In the genomic region with DNA sequence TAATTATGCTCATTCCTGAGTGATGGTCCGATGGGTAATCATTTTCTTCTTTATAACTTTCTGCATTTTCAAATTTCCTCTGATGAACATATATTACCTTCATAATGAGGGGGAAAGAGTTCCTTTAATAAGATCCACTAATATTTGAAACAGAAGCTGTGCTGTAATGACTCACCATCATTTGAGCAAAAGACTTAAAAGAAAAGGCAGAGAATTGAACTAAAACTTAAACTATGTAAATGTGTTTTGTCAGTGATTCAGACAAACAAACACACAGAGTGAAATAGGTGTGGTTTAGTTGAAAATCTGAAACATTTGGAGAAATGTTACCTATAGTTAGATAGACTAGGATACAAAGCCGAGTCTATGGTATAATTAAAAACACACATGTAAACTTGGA, we compare ENCODE assay signal across 26 cellular contexts.
A peak's percentile ranks its signal among the peaks of the same experiment; 100 is the strongest.
DNase-seq lines count a peak whose midpoint lies in the region; ATAC-seq, FAIRE-seq and TF ChIP-seq lines count a peak whose summit lies in the region.
"Had no signal": no experiment of that assay in that cellular context is flagged by ENCODE, and none has a peak within 500 bp of the region (broad histone marks: within the 10 kb centered on the region; RNA-seq: fewer than 3 reads in every experiment).

No MANE protein-coding gene starts in this region.

- no CpG with 5 or more reads among the region's 2 CpGs for whole genome bisulfite sequencing in neuronal stem cell (ENCODE audit: extremely low coverage in 2 of 2, insufficient read length in 2 of 2, insufficient replicate concordance in 1 of 2), 2 donors

- no peaks in the 10 kb centered on the region for H3K79me2 ChIP-seq in OCI-LY3 (ENCODE audit: low read length)

- ATAC-seq in central memory CD8-positive, alpha-beta T cell (replicated peaks; ENCODE audit: extremely low read depth, poor library complexity, severe bottlenecking) = no peak
- no peak for ATAC-seq in GM18502 (IDR thresholded peaks at IDR 0.05; ENCODE audit: poor library complexity, unreplicated experiment)
- ATAC-seq in activated T-cell treated with anti-CD3 and anti-CD28 coated beads, Interleukin-2, amount 50 U/mL, for 4 hours = no peak
- ATAC-seq: GM23338 had no signal

- H3K9ac ChIP-seq in OCI-LY3 (ENCODE audit: low read length) (no peak overlapping the region), neuronal stem cell (ENCODE audit: low read depth, low read length, poor library complexity) (no peak overlapping the region)

- H3K36me3 ChIP-seq in OCI-LY3 (replicated peaks; ENCODE audit: low read depth, low read length) (peaks cover 4% of the 10 kb centered on the region), neuronal stem cell (replicated peaks in 1 of 2; ENCODE audit: control insufficient read depth in 2 of 2, insufficient read depth in 2 of 2, low read length in 2 of 2) (peaks cover 0 to 21% of the 10 kb centered on the region in 2 donors)
- H3K36me3 ChIP-seq: HAP-1 had no signal

- H2BK120ac ChIP-seq in neuronal stem cell (ENCODE audit: low read depth, low read length) = no peak overlapping the region

- H3K27ac ChIP-seq in OCI-LY3 (ENCODE audit: low read length) (no peak overlapping the region), neuronal stem cell (replicated peaks; ENCODE audit: low read length) (no peak overlapping the region)
- H3K27ac ChIP-seq: PC-9 had no signal

- H3K36me3 Mint-ChIP-seq in central memory CD8-positive, alpha-beta T cell (ENCODE audit: insufficient read depth) = peaks cover 9% of the 10 kb centered on the region
- peaks cover 31% of the 10 kb centered on the region for H3K36me3 Mint-ChIP-seq in activated T-cell treated with anti-CD3 and anti-CD28 coated beads, Interleukin-2, amount 50 U/mL, for 4 hours (ENCODE audit: insufficient read depth)

- peak overlapping the region; percentile 32 for H3K27ac Mint-ChIP-seq in central memory CD8-positive, alpha-beta T cell (ENCODE audit: low read depth)
- H3K27ac Mint-ChIP-seq: GM23338 had no signal

- no peak overlapping the region for H3K23ac ChIP-seq in neuronal stem cell (ENCODE audit: low read depth, low read length, poor library complexity)

- H2BK12ac ChIP-seq in neuronal stem cell (ENCODE audit: low read length) = no peak overlapping the region

- H3K4me3 Mint-ChIP-seq in central memory CD8-positive, alpha-beta T cell = no peak overlapping the region
- H3K4me3 Mint-ChIP-seq in activated T-cell treated with anti-CD3 and anti-CD28 coated beads, Interleukin-2, amount 50 U/mL, for 4 hours = no peak overlapping the region
- H3K4me3 Mint-ChIP-seq: CD8-positive, alpha-beta memory T cell; GM23338 had no signal

- 0 out of 2 replicates have a peak, but pooled peaks cover 3% of the 10 kb centered on the region for H3K9me3 ChIP-seq in OCI-LY3 (ENCODE audit: insufficient read depth, low read length)
- no peaks in the 10 kb centered on the region for H3K9me3 ChIP-seq in neuronal stem cell (replicated peaks in 1 of 2; ENCODE audit: control insufficient read depth in 2 of 2, insufficient read depth in 1 of 2, low read depth in 1 of 2, low read length in 2 of 2)
- H3K9me3 ChIP-seq: HAP-1, MG63 had no signal

- no peaks in the 10 kb centered on the region for H3K9me3 Mint-ChIP-seq in central memory CD8-positive, alpha-beta T cell
- no peaks in the 10 kb centered on the region for H3K9me3 Mint-ChIP-seq in activated T-cell treated with anti-CD3 and anti-CD28 coated beads, Interleukin-2, amount 50 U/mL, for 4 hours
- H3K9me3 Mint-ChIP-seq: CD8-positive, alpha-beta memory T cell; GM23338 had no signal

- H3K18ac ChIP-seq in neuronal stem cell (ENCODE audit: low read length) = no peak overlapping the region

- H3K27me3 ChIP-seq in OCI-LY3 (ENCODE audit: low read depth, low read length) (no peaks in the 10 kb centered on the region), neuronal stem cell (ENCODE audit: control insufficient read depth in 3 of 3, insufficient read depth in 3 of 3, low read depth in 1 of 3, low read length in 3 of 3) (no peaks in the 10 kb centered on the region)
- H3K27me3 ChIP-seq: MG63 had no signal

- H2AFZ ChIP-seq in OCI-LY3 (ENCODE audit: low read depth, low read length) = no peak overlapping the region
- H2AFZ ChIP-seq in neuronal stem cell (ENCODE audit: low read length) = no peak overlapping the region
- H2AFZ ChIP-seq: GM23338, PC-9 had no signal

- no peak for TF ChIP-seq CTCF in OCI-LY3 (IDR thresholded peaks at IDR 0.05; ENCODE audit: low read depth, low read length)

- no peak overlapping the region for H2AK5ac ChIP-seq in neuronal stem cell (ENCODE audit: low read depth, low read length)

- peak; percentile 39 for FAIRE-seq in GM18507 (lab: Jason Lieb, UNC)

- H3K4me1 Mint-ChIP-seq in central memory CD8-positive, alpha-beta T cell = peaks cover 46% of the 10 kb centered on the region
- H3K4me1 Mint-ChIP-seq in activated T-cell treated with anti-CD3 and anti-CD28 coated beads, Interleukin-2, amount 50 U/mL, for 4 hours (ENCODE audit: low read depth) = peaks cover 35% of the 10 kb centered on the region
- H3K4me1 Mint-ChIP-seq: GM23338 had no signal

- no peak overlapping the region for H4K91ac ChIP-seq in neuronal stem cell (ENCODE audit: low read depth, low read length, poor library complexity)

- H3K14ac ChIP-seq in neuronal stem cell (ENCODE audit: low read length) = no peak overlapping the region

- H3K79me1 ChIP-seq in neuronal stem cell (ENCODE audit: low read depth, low read length) = no peaks in the 10 kb centered on the region

- no peaks in the 10 kb centered on the region for H4K20me1 ChIP-seq in OCI-LY3 (ENCODE audit: insufficient read depth, low read length)

- no peak overlapping the region for H2BK15ac ChIP-seq in neuronal stem cell (ENCODE audit: low read length)

- H4K8ac ChIP-seq in neuronal stem cell (ENCODE audit: low read depth, low read length) = no peak overlapping the region

- no peak overlapping the region for H3K4ac ChIP-seq in neuronal stem cell (ENCODE audit: low read length)

- no peak overlapping the region for H3K4me3 ChIP-seq in OCI-LY3 (ENCODE audit: low read length)
- no peak overlapping the region for H3K4me3 ChIP-seq in neuronal stem cell (ENCODE audit: low read length in 2 of 2)
- H3K4me3 ChIP-seq: GM23338, HAP-1, MG63, PC-9 had no signal

- no peak for DNase-seq in GM18507 (ENCODE audit: extremely low spot score, insufficient read length, low read depth)
- no peak for DNase-seq in central memory CD8-positive, alpha-beta T cell (ENCODE audit: low spot score in 2 of 2)
- DNase-seq in iris pigment epithelial cell (ENCODE audit: low read depth) = peak; percentile 31
- no peak for DNase-seq in neuronal stem cell (ENCODE audit: low spot score)
- no peak for DNase-seq in activated T-cell treated with anti-CD3 and anti-CD28 coated beads, Interleukin-2, amount 50 U/mL, for 4 hours
- no peak for DNase-seq in hippocampal formation (lab: John Stamatoyannopoulos, UW)
- DNase-seq: AML-193; C1 segment of cervical spinal cord; CD8-positive, alpha-beta memory T cell; DMS53; EL; GF-D8; Kasumi-1; MG63; NCI-H1417; NCI-H1694 treated with DMSO at 0.1 percent for 48 hours; NCI-H2081 treated with DMSO at 0.1 percent for 48 hours; NCI-H2171 treated with DMSO at 0.1 percent for 48 hours; NCI-H526; PC-9; RPMI8226; SHP77 had no signal

- H3K4me1 ChIP-seq in OCI-LY3 (ENCODE audit: low read length) (peaks cover 78% of the 10 kb centered on the region), neuronal stem cell (ENCODE audit: control insufficient read depth in 2 of 2, insufficient read depth in 1 of 2, low read depth in 1 of 2, low read length in 2 of 2) (peaks cover 0 to 1% of the 10 kb centered on the region in 2 donors)
- H3K4me1 ChIP-seq: HAP-1 had no signal

- H3K27me3 Mint-ChIP-seq in central memory CD8-positive, alpha-beta T cell = no peaks in the 10 kb centered on the region
- no peaks in the 10 kb centered on the region for H3K27me3 Mint-ChIP-seq in activated T-cell treated with anti-CD3 and anti-CD28 coated beads, Interleukin-2, amount 50 U/mL, for 4 hours (ENCODE audit: low read depth)
- H3K27me3 Mint-ChIP-seq: CD8-positive, alpha-beta memory T cell had no signal

- H3K4me2 ChIP-seq in OCI-LY3 (ENCODE audit: low read length) (peak overlapping the region; percentile 10), neuronal stem cell (ENCODE audit: insufficient read depth, low read length, poor library complexity, severe bottlenecking) (no peak overlapping the region)
- H3K4me2 ChIP-seq: GM23338, PC-9 had no signal

- H2BK5ac ChIP-seq in neuronal stem cell (ENCODE audit: low read length) = no peak overlapping the region
